In the genomic region with DNA sequence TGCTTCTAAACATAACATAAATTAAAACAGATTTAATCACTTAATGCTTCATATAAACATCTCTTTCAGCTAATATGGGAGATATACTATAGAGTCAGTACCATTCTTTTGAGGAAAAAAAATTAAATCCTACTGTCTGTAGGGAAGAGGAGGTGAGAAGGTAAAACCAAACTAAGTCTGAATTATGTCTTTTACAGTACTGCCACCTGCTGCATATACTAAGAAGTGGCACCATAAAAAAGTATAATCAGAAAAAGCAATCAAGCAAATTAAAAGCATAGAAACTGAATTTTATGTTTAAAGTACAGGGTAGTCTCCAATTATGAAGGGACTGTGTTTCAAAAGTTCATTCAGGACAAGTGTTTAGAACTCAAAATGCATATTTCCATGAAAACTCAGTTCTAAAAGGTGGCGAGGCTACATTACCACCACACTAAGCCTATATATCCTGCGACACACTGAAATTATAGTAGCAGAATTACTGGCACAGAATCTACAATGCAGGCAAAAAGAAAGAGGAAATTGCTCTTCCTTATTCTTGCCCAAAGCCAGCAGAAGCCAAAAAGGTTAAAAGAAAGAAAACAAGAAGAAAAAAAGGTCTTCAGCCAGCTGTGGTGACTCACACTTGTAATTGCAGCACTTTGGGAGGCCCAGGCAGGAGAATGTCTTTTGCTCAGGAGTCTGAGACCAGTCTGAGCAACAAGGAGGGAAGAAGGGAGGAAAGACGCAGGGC, we compare ENCODE assay signal across 8 cellular contexts. TPM values are rescaled to one million over a fixed set of nuclear protein-coding genes. Genes with fewer than 3 reads are reported as not detected.
A peak's percentile ranks its signal among the peaks of the same experiment; 100 is the strongest.
DNase-seq lines count a peak whose midpoint lies in the region; ATAC-seq and TF ChIP-seq lines count a peak whose summit lies in the region.

No MANE protein-coding gene starts in this region.

- H3K4me1 Mint-ChIP-seq in chondrocyte (ENCODE audit: low read depth): peaks cover 6% of the 10 kb centered on the region
- peaks cover 6% of the 10 kb centered on the region for H3K4me1 Mint-ChIP-seq in memory B cell

- H3K36me3 Mint-ChIP-seq in chondrocyte (ENCODE audit: low read depth): peaks cover 3% of the 10 kb centered on the region
- H3K36me3 Mint-ChIP-seq in memory B cell: peaks cover 23% of the 10 kb centered on the region

- DNase-seq in AG08396 (ENCODE audit: low spot score) (peak; percentile 19), NCI-H82 (lab: John Stamatoyannopoulos, UW) (peak; percentile 53), chondrocyte (ENCODE audit: low spot score) (no peak), memory B cell (ENCODE audit: low spot score in 2 of 2) (no peak), GOT3 (lab: John Stamatoyannopoulos, UW) (no peak), NCI-H526 treated with DMSO at 0.1 percent for 48 hours (lab: John Stamatoyannopoulos, UW) (no peak), HuH-7 (ENCODE audit: low spot score) (no peak)

- TF ChIP-seq CTCF in GM12874 (IDR thresholded peaks at IDR 0.05; ENCODE audit: insufficient read depth, low read depth, low read length) (peak; percentile 33; the same call in 1 of the 2 replicates), chondrocyte (IDR thresholded peaks at IDR 0.05) (peak; percentile 92)

- H3K27me3 Mint-ChIP-seq in chondrocyte (ENCODE audit: low read depth) (no peaks in the 10 kb centered on the region), memory B cell (no peaks in the 10 kb centered on the region)

- H3K27ac Mint-ChIP-seq in chondrocyte (ENCODE audit: unreplicated experiment): no peak overlapping the region
- no peak overlapping the region for H3K27ac Mint-ChIP-seq in memory B cell

- H3K4me3 Mint-ChIP-seq in chondrocyte (ENCODE audit: unreplicated experiment) (no peak overlapping the region), memory B cell (no peak overlapping the region)

- H3K9me3 Mint-ChIP-seq in chondrocyte (ENCODE audit: low read depth) (no peaks in the 10 kb centered on the region), memory B cell (no peaks in the 10 kb centered on the region)

- ATAC-seq in memory B cell (ENCODE audit: low read depth): peak; percentile 34

RNA-seq across cellular contexts. Expression of gene NSL1, which starts 9.0 kb away (rescaled TPM):
- total RNA-seq in chondrocyte: 20.0 to 31.9 TPM (median 22.8 TPM) in 3 replicates

RNA-seq across cellular contexts. Expression of gene TATDN3, which starts 9.1 kb away (rescaled TPM):
- total RNA-seq in chondrocyte: 9.6 to 12.2 TPM (median 11.3 TPM) in 3 replicates

Comparison
In these comparisons a context has a peak if more than half of its experiments do, and no peak if none do; other contexts are left out.
1. DNase-seq: peak in AG08396 (single experiment) and NCI-H82 (single experiment); none in chondrocyte (single experiment), memory B cell (0 of 2), GOT3 (single experiment), NCI-H526 treated with DMSO at 0.1 percent for 48 hours (single experiment) and HuH-7 (single experiment).